In genomic region chr10:70775679-70776454, GRCh38 we compare ENCODE assay signal across 26 cellular contexts. TPM values are rescaled to one million over a fixed set of nuclear protein-coding genes. Genes with fewer than 3 reads are reported as not detected.
A peak's percentile ranks its signal among the peaks of the same experiment; 100 is the strongest.
DNase-seq lines count a peak whose midpoint lies in the region; ATAC-seq and TF ChIP-seq lines count a peak whose summit lies in the region.
"Had no signal": no experiment of that assay in that cellular context is flagged by ENCODE, and none has a peak within 500 bp of the region (broad histone marks: within the 10 kb centered on the region; RNA-seq: fewer than 3 reads in every experiment).

No MANE protein-coding gene starts in this region.

- H3K27ac Mint-ChIP-seq in endodermal cell: no peak overlapping the region
- H3K27ac Mint-ChIP-seq: activated naive CD4-positive, alpha-beta T cell treated with anti-CD3 and anti-CD28 coated beads, Interleukin-2, amount 50 U/mL, for 72 hours; GM23338 had no signal

- no peaks in the 10 kb centered on the region for H3K27me3 ChIP-seq in endodermal cell (ENCODE audit: control insufficient read depth, insufficient read depth, low read length, poor library complexity, severe bottlenecking)
- H3K27me3 ChIP-seq in osteoblast (ENCODE audit: insufficient read depth, low read length): no peaks in the 10 kb centered on the region

- H3K4me1 ChIP-seq in endodermal cell (ENCODE audit: control insufficient read depth, insufficient read depth, low read length) (no peaks in the 10 kb centered on the region), osteoblast (ENCODE audit: insufficient read depth, low read length) (no peaks in the 10 kb centered on the region)

- WGBS in endodermal cell (ENCODE audit: insufficient coverage in 1 of 2, insufficient read length in 1 of 2), 2 experiments: 90 to 91% methylated on average over 5 to 13 of the region's 13 CpGs

- H4K20me1 ChIP-seq in osteoblast (ENCODE audit: insufficient read depth, low read length): no peaks in the 10 kb centered on the region

- H3K4me3 Mint-ChIP-seq in endodermal cell: no peak overlapping the region
- H3K4me3 Mint-ChIP-seq: GM23338 had no signal

- ATAC-seq in HG02870 (IDR thresholded peaks at IDR 0.05; ENCODE audit: unreplicated experiment): no peak
- ATAC-seq: activated naive CD4-positive, alpha-beta T cell treated with anti-CD3 and anti-CD28 coated beads, Interleukin-2, amount 50 U/mL, for 72 hours; GM23338; left cardiac atrium had no signal

- DNase-seq in AG20443 (ENCODE audit: low spot score): peak; percentile 9
- DNase-seq in D341Med (ENCODE audit: low spot score): peak; percentile 5
- peak; percentile 34 for DNase-seq in endodermal cell
- peak; percentile 86 for DNase-seq in osteoblast (ENCODE audit: insufficient read length, low spot score, missing footprints)
- no peak for DNase-seq in stimulated activated CD4-positive, alpha-beta T cell treated with anti-CD3 and anti-CD28 coated beads, Interleukin-15, amount 100 ng/mL, for 24 hours
- DNase-seq in hypothalamus (lab: John Stamatoyannopoulos, UW): no peak
- DNase-seq: activated CD4-positive, alpha-beta T cell treated with anti-CD3 and anti-CD28 coated beads for 4 hours; Calu3; effector memory CD4-positive, alpha-beta T cell; foreskin fibroblast; Kasumi-1; left cardiac atrium; mesenchymal stem cell; MV-4-11; NCI-H1694 treated with DMSO at 0.1 percent for 48 hours; occipital lobe; stimulated activated CD4-positive, alpha-beta T cell treated with anti-CD3 and anti-CD28 coated beads, Interleukin-2, amount 100 ng/mL, for 24 hours; T-helper 2 cell; trophoblast cell had no signal

- H3K4me3 ChIP-seq in endodermal cell (ENCODE audit: low read length) (no peak overlapping the region), osteoblast (ENCODE audit: insufficient read depth, low read length) (no peak overlapping the region)
- H3K4me3 ChIP-seq: GM23338, skin epidermis had no signal

- H3K9me3 ChIP-seq in endodermal cell (ENCODE audit: control insufficient read depth, low read length) (no peaks in the 10 kb centered on the region), osteoblast (ENCODE audit: low read depth, low read length) (no peaks in the 10 kb centered on the region)

- no peak overlapping the region for H3K9ac ChIP-seq in endodermal cell (ENCODE audit: extremely low read depth, low read length, poor library complexity, severe bottlenecking)

- peaks cover 6% of the 10 kb centered on the region for H3K4me1 Mint-ChIP-seq in endodermal cell

- H2AFZ ChIP-seq in osteoblast (ENCODE audit: low read length): no peak overlapping the region
- H2AFZ ChIP-seq: GM23338 had no signal

- no peak for TF ChIP-seq CTCF in endodermal cell (conservative IDR thresholded peaks at IDR 0.05)
- no peak for TF ChIP-seq CTCF in osteoblast (IDR thresholded peaks at IDR 0.05; ENCODE audit: extremely low read depth, low read depth, low read length)

- no peaks in the 10 kb centered on the region for H3K36me3 Mint-ChIP-seq in endodermal cell (ENCODE audit: low read depth)
- H3K36me3 Mint-ChIP-seq: activated naive CD4-positive, alpha-beta T cell treated with anti-CD3 and anti-CD28 coated beads, Interleukin-2, amount 50 U/mL, for 72 hours had no signal

- H3K27ac ChIP-seq in endodermal cell (ENCODE audit: low read depth, low read length) (no peak overlapping the region), osteoblast (ENCODE audit: low read depth, low read length) (no peak overlapping the region)
- H3K27ac ChIP-seq: skin epidermis had no signal

- no peaks in the 10 kb centered on the region for H3K9me3 Mint-ChIP-seq in endodermal cell
- H3K9me3 Mint-ChIP-seq: activated naive CD4-positive, alpha-beta T cell treated with anti-CD3 and anti-CD28 coated beads, Interleukin-2, amount 50 U/mL, for 72 hours; GM23338 had no signal

- no peak overlapping the region for H3K4me2 ChIP-seq in osteoblast (ENCODE audit: insufficient read depth, low read length)
- H3K4me2 ChIP-seq: GM23338 had no signal

- H3K79me2 ChIP-seq in osteoblast (ENCODE audit: insufficient read depth, low read length): no peaks in the 10 kb centered on the region

- peaks cover 2% of the 10 kb centered on the region for H3K27me3 Mint-ChIP-seq in endodermal cell (ENCODE audit: insufficient read depth)

- no peaks in the 10 kb centered on the region for H3K36me3 ChIP-seq in endodermal cell (ENCODE audit: control insufficient read depth, insufficient read depth, low read length)
- H3K36me3 ChIP-seq in osteoblast (ENCODE audit: insufficient read depth, low read length): no peaks in the 10 kb centered on the region

RNA-seq across cellular contexts. Expression of gene TBATA, which starts 9.3 kb away (rescaled TPM):
- total RNA-seq in endodermal cell (not detected), osteoblast (not detected in 2 replicates)
- not detected for polyA plus RNA-seq in endodermal cell (2013, experiment 1 of 2)
- polyA plus RNA-seq in endodermal cell (2013, experiment 2 of 2): not detected
- total RNA-seq: activated naive CD4-positive, alpha-beta T cell treated with anti-CD3 and anti-CD28 coated beads, Interleukin-2, amount 50 U/mL, for 72 hours; bronchial epithelial cell; Calu3; GM23338; left cardiac atrium; NCI-H460; occipital lobe had no signal
- polyA plus RNA-seq: esophagus, GM23338 had no signal

RNA-seq across cellular contexts. Expression of gene SGPL1, which starts 39.9 kb away (rescaled TPM):
- total RNA-seq in endodermal cell (100 to 1,000 TPM in 1 of 2 donors, 10 to 100 TPM in 1; 95.4 to 103 TPM), osteoblast (46.6 and 47.4 TPM in 2 replicates)
- polyA plus RNA-seq in endodermal cell (2013, experiment 1 of 2): 47.6 TPM
- 46.7 TPM for polyA plus RNA-seq in endodermal cell (2013, experiment 2 of 2)

Comparison
In these comparisons a context has a peak if more than half of its experiments do, and no peak if none do; other contexts are left out.
1. DNase-seq: peak in AG20443 (single experiment), D341Med (single experiment), endodermal cell (single experiment) and osteoblast (single experiment); none in stimulated activated CD4-positive, alpha-beta T cell treated with anti-CD3 and anti-CD28 coated beads, Interleukin-15, amount 100 ng/mL, for 24 hours (single experiment) and hypothalamus (0 of 51).